Comparison of ENCODE assay signal across 13 cellular contexts in genomic region chr12:4303750-4304149, GRCh38. TPM values are rescaled to one million over a fixed set of nuclear protein-coding genes. Genes with fewer than 3 reads are reported as not detected.
DNase-seq lines count a peak whose midpoint lies in the region; ATAC-seq and TF ChIP-seq lines count a peak whose summit lies in the region.
"Had no signal": no experiment of that assay in that cellular context is flagged by ENCODE, and none has a peak within 500 bp of the region (broad histone marks: within the 10 kb centered on the region; RNA-seq: fewer than 3 reads in every experiment).

No MANE protein-coding gene starts in this region.

- peak overlapping the region; percentile 15 for H3K27ac Mint-ChIP-seq in activated T-cell treated with anti-CD3 and anti-CD28 coated beads, Interleukin-2, amount 50 U/mL, for 72 hours
- H3K27ac Mint-ChIP-seq in activated naive CD8-positive, alpha-beta T cell treated with anti-CD3 and anti-CD28 coated beads, Interleukin-2, amount 50 U/mL, for 24 hours = peak overlapping the region; percentile 58
- peak overlapping the region; percentile 12 for H3K27ac Mint-ChIP-seq in stimulated activated naive CD8-positive, alpha-beta T cell treated with anti-CD3 and anti-CD28 coated beads, Interleukin-15, Interleukin-2, amounts not matched to agents 100 ng/mL and 50 ng/mL, for 24 hours

- H3K4me3 Mint-ChIP-seq in activated T-cell treated with anti-CD3 and anti-CD28 coated beads, Interleukin-2, amount 50 U/mL, for 72 hours = no peak overlapping the region
- no peak overlapping the region for H3K4me3 Mint-ChIP-seq in activated naive CD8-positive, alpha-beta T cell treated with anti-CD3 and anti-CD28 coated beads, Interleukin-2, amount 50 U/mL, for 24 hours
- no peak overlapping the region for H3K4me3 Mint-ChIP-seq in stimulated activated naive CD8-positive, alpha-beta T cell treated with anti-CD3 and anti-CD28 coated beads, Interleukin-15, Interleukin-2, amounts not matched to agents 100 ng/mL and 50 ng/mL, for 24 hours

- H3K36me3 Mint-ChIP-seq in activated T-cell treated with anti-CD3 and anti-CD28 coated beads, Interleukin-2, amount 50 U/mL, for 72 hours (ENCODE audit: insufficient read depth in 2 of 2) = peaks cover 15 to 47% of the 10 kb centered on the region in 2 donors
- H3K36me3 Mint-ChIP-seq in activated naive CD8-positive, alpha-beta T cell treated with anti-CD3 and anti-CD28 coated beads, Interleukin-2, amount 50 U/mL, for 24 hours (ENCODE audit: low read depth) = peaks cover 75% of the 10 kb centered on the region
- H3K36me3 Mint-ChIP-seq in stimulated activated naive CD8-positive, alpha-beta T cell treated with anti-CD3 and anti-CD28 coated beads, Interleukin-15, Interleukin-2, amounts not matched to agents 100 ng/mL and 50 ng/mL, for 24 hours (ENCODE audit: low read depth) = peaks cover 86% of the 10 kb centered on the region

- H2BK120ac ChIP-seq in mesendoderm (ENCODE audit: low read depth, low read length) = no peak overlapping the region

- H2BK15ac ChIP-seq in mesendoderm (replicated peaks; ENCODE audit: low read depth) = no peak overlapping the region

- no peak for TF ChIP-seq CTCF in PC-3 (conservative IDR thresholded peaks at IDR 0.05; ENCODE audit: low read depth, low read length)

- no peaks in the 10 kb centered on the region for H3K9me3 ChIP-seq in PC-3 (ENCODE audit: low read length)

- no peaks in the 10 kb centered on the region for H3K79me2 ChIP-seq in mesendoderm (ENCODE audit: control insufficient read depth, insufficient read depth, low read length)
- H3K79me2 ChIP-seq in PC-3 (ENCODE audit: low read length) = no peaks in the 10 kb centered on the region

- H3K4me3 ChIP-seq in mesendoderm (ENCODE audit: low read length) = no peak overlapping the region
- H3K4me3 ChIP-seq in PC-3 (ENCODE audit: low read length) = no peak overlapping the region
- H3K4me3 ChIP-seq: SK-N-MC had no signal

- no peaks in the 10 kb centered on the region for H3K27me3 Mint-ChIP-seq in activated T-cell treated with anti-CD3 and anti-CD28 coated beads, Interleukin-2, amount 50 U/mL, for 72 hours (ENCODE audit: low read depth)
- no peaks in the 10 kb centered on the region for H3K27me3 Mint-ChIP-seq in activated naive CD8-positive, alpha-beta T cell treated with anti-CD3 and anti-CD28 coated beads, Interleukin-2, amount 50 U/mL, for 24 hours
- no peaks in the 10 kb centered on the region for H3K27me3 Mint-ChIP-seq in stimulated activated naive CD8-positive, alpha-beta T cell treated with anti-CD3 and anti-CD28 coated beads, Interleukin-15, Interleukin-2, amounts not matched to agents 100 ng/mL and 50 ng/mL, for 24 hours

- peak overlapping the region; percentile 22 for H3K27ac ChIP-seq in mesendoderm (ENCODE audit: low read depth, low read length)
- no peak overlapping the region for H3K27ac ChIP-seq in PC-3 (ENCODE audit: low read length)
- H3K27ac ChIP-seq: SK-N-MC had no signal

- H2AFZ ChIP-seq in PC-3 (ENCODE audit: low read length) = no peak overlapping the region

- H3K4me1 Mint-ChIP-seq in activated T-cell treated with anti-CD3 and anti-CD28 coated beads, Interleukin-2, amount 50 U/mL, for 72 hours (ENCODE audit: low read depth) = peaks cover 4% of the 10 kb centered on the region
- H3K4me1 Mint-ChIP-seq in activated naive CD8-positive, alpha-beta T cell treated with anti-CD3 and anti-CD28 coated beads, Interleukin-2, amount 50 U/mL, for 24 hours = peaks cover 8% of the 10 kb centered on the region
- H3K4me1 Mint-ChIP-seq in stimulated activated naive CD8-positive, alpha-beta T cell treated with anti-CD3 and anti-CD28 coated beads, Interleukin-15, Interleukin-2, amounts not matched to agents 100 ng/mL and 50 ng/mL, for 24 hours (ENCODE audit: low read depth) = peaks cover 11% of the 10 kb centered on the region

- H4K5ac ChIP-seq in mesendoderm (ENCODE audit: low read length) = no peak overlapping the region

- H4K20me1 ChIP-seq in PC-3 (ENCODE audit: low read length) = no peaks in the 10 kb centered on the region

- no peak overlapping the region for H3K9ac ChIP-seq in mesendoderm (ENCODE audit: low read length)
- H3K9ac ChIP-seq in PC-3 (ENCODE audit: low read length) = no peak overlapping the region

- no peak overlapping the region for H3K18ac ChIP-seq in mesendoderm (ENCODE audit: low read length)

- no peak overlapping the region for H3K23ac ChIP-seq in mesendoderm (ENCODE audit: low read length)

- no CpG with 5 or more reads among the region's 3 CpGs for WGBS in mesendoderm (ENCODE audit: extremely low coverage, insufficient coverage, low lambda C conversion rate)

- H3K4ac ChIP-seq in mesendoderm (ENCODE audit: low read depth, low read length) = no peak overlapping the region

- POLR2A ChIA-PET in PC-3 (lab: Charles Lee; ENCODE audit: unreplicated experiment) = no interaction called here

- H3K9me3 Mint-ChIP-seq in activated T-cell treated with anti-CD3 and anti-CD28 coated beads, Interleukin-2, amount 50 U/mL, for 72 hours = no peaks in the 10 kb centered on the region
- H3K9me3 Mint-ChIP-seq in activated naive CD8-positive, alpha-beta T cell treated with anti-CD3 and anti-CD28 coated beads, Interleukin-2, amount 50 U/mL, for 24 hours = no peaks in the 10 kb centered on the region
- H3K9me3 Mint-ChIP-seq in stimulated activated naive CD8-positive, alpha-beta T cell treated with anti-CD3 and anti-CD28 coated beads, Interleukin-15, Interleukin-2, amounts not matched to agents 100 ng/mL and 50 ng/mL, for 24 hours = no peaks in the 10 kb centered on the region

- H3K27me3 ChIP-seq in mesendoderm (ENCODE audit: insufficient read depth, low read length, poor library complexity) (no peaks in the 10 kb centered on the region), PC-3 (ENCODE audit: low read length) (peaks cover 63% of the 10 kb centered on the region)

- BruUV-seq in PC-3 (replicated peaks; lab: Mats Ljungman, UMichigan) = no TSS peak

- no peaks in the 10 kb centered on the region for H3F3A ChIP-seq in PC-3 (ENCODE audit: low read length, unreplicated experiment)

- DNase-seq in activated T-cell treated with anti-CD3 and anti-CD28 coated beads, Interleukin-2, amount 50 U/mL, for 72 hours = no peak
- DNase-seq in activated T-cell treated with anti-CD3 and anti-CD28 coated beads, Interleukin-2, amount 50 U/mL, for 1 hour = no peak
- no peak for DNase-seq in activated naive CD8-positive, alpha-beta T cell treated with anti-CD3 and anti-CD28 coated beads, Interleukin-2, amount 50 U/mL, for 24 hours
- peak; percentile 83 for DNase-seq in mesendoderm
- DNase-seq in 8988T = no peak
- no peak for DNase-seq in PC-3
- no peak for DNase-seq in head of caudate nucleus
- DNase-seq: anterior cingulate cortex; left colon; MV-4-11; stimulated activated naive CD4-positive, alpha-beta T cell treated with Interleukin-2 at 50 U/mL for 16 hours had no signal

- ATAC-seq in activated T-cell treated with anti-CD3 and anti-CD28 coated beads, Interleukin-2, amount 50 U/mL, for 72 hours (replicated peaks in 1 of 2) = no peak
- no peak for ATAC-seq in activated naive CD8-positive, alpha-beta T cell treated with anti-CD3 and anti-CD28 coated beads, Interleukin-2, amount 50 U/mL, for 24 hours
- no peak for ATAC-seq in PC-3

- H3K4me2 ChIP-seq in mesendoderm (ENCODE audit: low read length) (no peak overlapping the region), PC-3 (ENCODE audit: low read length) (no peak overlapping the region)

- H2BK5ac ChIP-seq in mesendoderm (ENCODE audit: low read length) = no peak overlapping the region

- peaks cover 3% of the 10 kb centered on the region for H3K4me1 ChIP-seq in mesendoderm (ENCODE audit: control insufficient read depth, low read depth, low read length)
- peaks cover 7% of the 10 kb centered on the region for H3K4me1 ChIP-seq in PC-3 (ENCODE audit: insufficient read depth, low read length)

- H3K36me3 ChIP-seq in mesendoderm (ENCODE audit: control insufficient read depth, insufficient read depth, low read length) (peaks cover 14% of the 10 kb centered on the region), PC-3 (ENCODE audit: low read depth, low read length) (no peaks in the 10 kb centered on the region)

- H2AK5ac ChIP-seq in mesendoderm (ENCODE audit: low read length) = no peak overlapping the region

- peaks cover 5% of the 10 kb centered on the region for H3K79me1 ChIP-seq in mesendoderm (ENCODE audit: low read length)

- no peaks in the 10 kb centered on the region for H3K9me2 ChIP-seq in PC-3 (replicated peaks; ENCODE audit: low read length)

- H3K56ac ChIP-seq in mesendoderm (ENCODE audit: low read length) = no peak overlapping the region

- intact Hi-C loops in PC-3 (cut with micrococcal nuclease) (no loop called here), head of caudate nucleus (cut with DNase I) (no loop called here)

- H4K8ac ChIP-seq in mesendoderm (ENCODE audit: low read depth, low read length) = no peak overlapping the region

- CTCF ChIA-PET in PC-3 (lab: Charles Lee) = no interaction called here

RNA-seq across cellular contexts. Expression of gene TIGAR, which starts 17.3 kb away (rescaled TPM):
- total RNA-seq in activated T-cell treated with anti-CD3 and anti-CD28 coated beads, Interleukin-2, amount 50 U/mL, for 72 hours = 10 to 100 TPM; 16.1 to 22.5 TPM
- 13.7 TPM for polyA plus RNA-seq in mesendoderm (2013, experiment 1 of 2)
- 13.9 TPM for polyA plus RNA-seq in mesendoderm (2013, experiment 2 of 2)
- 3.7 and 4.6 TPM in 2 replicates for total RNA-seq in PC-3 (2014; rRNA removed)

RNA-seq across cellular contexts. Expression of gene CCND2, which starts 30.2 kb away (rescaled TPM):
- total RNA-seq in activated T-cell treated with anti-CD3 and anti-CD28 coated beads, Interleukin-2, amount 50 U/mL, for 72 hours = 100 to 1,000 TPM; 445 to 502 TPM
- 117 TPM for polyA plus RNA-seq in mesendoderm (2013, experiment 1 of 2)
- 108 TPM for polyA plus RNA-seq in mesendoderm (2013, experiment 2 of 2)
- total RNA-seq in PC-3 (2014; rRNA removed) = not detected in 2 replicates

Comparison
In these comparisons a context has a peak if more than half of its experiments do, and no peak if none do; other contexts are left out.
1. RNA of gene CCND2, which starts 30.2 kb away (total RNA-seq): 445 to 502 TPM in activated T-cell treated with anti-CD3 and anti-CD28 coated beads, Interleukin-2, amount 50 U/mL, for 72 hours; not detected in PC-3; every median in the first group is over 100 times any median in the second.
2. Peak in every context shown above with its lines, with median percentiles within 50 percentile points of each other: H3K27ac Mint-ChIP-seq.